1 cellular context compared by ENCODE assay signal in genomic region chr7:38330861-38331709, GRCh38.
TF ChIP-seq lines count a peak whose summit lies in the region.

No MANE protein-coding gene starts in this region.

TF ChIP-seq in H1, 55 proteins besides CTCF, POLR2A, EP300 and RAD21 (continued from another document):
- TF ChIP-seq CBX8 (IDR thresholded peaks at IDR 0.05; ENCODE audit: borderline replicate concordance, low read depth, low read length) = no peak
- peak; percentile 55; the same call in 1 of the 2 replicates for TF ChIP-seq TBP (IDR thresholded peaks at IDR 0.05; ENCODE audit: low read depth, low read length)
- TF ChIP-seq RBBP5 (IDR thresholded peaks at IDR 0.05; ENCODE audit: borderline replicate concordance, low read depth, low read length) = peak; percentile 79; the same call in 1 of the 2 replicates
- TF ChIP-seq SIX5 (IDR thresholded peaks at IDR 0.05; ENCODE audit: low read depth, low read length) = no peak
- TF ChIP-seq CBX5 (IDR thresholded peaks at IDR 0.05; ENCODE audit: low read depth, low read length) = no peak
- peak; percentile 66; the same call in 1 of the 2 replicates for TF ChIP-seq TAF1 (IDR thresholded peaks at IDR 0.05; ENCODE audit: low read depth, low read length)
- no peak for TF ChIP-seq HDAC6 (IDR thresholded peaks at IDR 0.05; ENCODE audit: low read depth, low read length)
- TF ChIP-seq SIRT6 (IDR thresholded peaks at IDR 0.05; ENCODE audit: low read length) = no peak
- no peak for TF ChIP-seq SIN3A (conservative IDR thresholded peaks at IDR 0.05 in 1 of 2, IDR thresholded peaks at IDR 0.05 in 1 of 2; ENCODE audit: low read depth in 1 of 2, low read length in 2 of 2)
- TF ChIP-seq CTBP2 (IDR thresholded peaks at IDR 0.05; ENCODE audit: borderline replicate concordance, insufficient read depth, insufficient read length, low read length) = no peak
- TF ChIP-seq GABPA (IDR thresholded peaks at IDR 0.05; ENCODE audit: borderline replicate concordance, insufficient read depth, low read length) = no peak
- no peak for TF ChIP-seq TAF7 (optimal IDR thresholded peaks at IDR 0.05; ENCODE audit: borderline replicate concordance, low read depth, low read length)
- TF ChIP-seq YY1 (IDR thresholded peaks at IDR 0.05; ENCODE audit: low read depth, low read length) = 0 out of 2 replicates have a peak, but pooled peaks have one; percentile 40
- TF ChIP-seq BCL11A (IDR thresholded peaks at IDR 0.05; ENCODE audit: low read depth in 2 of 2, low read length in 2 of 2) = no peak
- TF ChIP-seq CHD1 (IDR thresholded peaks at IDR 0.05; ENCODE audit: low read depth, low read length) = no peak
- no peak for TF ChIP-seq USF2 (IDR thresholded peaks at IDR 0.05; ENCODE audit: low read length)
TF ChIP-seq in H1: peak in this region for 7.
